ENCODE assay signal across 10 cellular contexts in genomic region chr7:94449151-94449725, GRCh38. TPM values are rescaled to one million over a fixed set of nuclear protein-coding genes. Genes with fewer than 3 reads are reported as not detected.
A peak's percentile ranks its signal among the peaks of the same experiment; 100 is the strongest.
DNase-seq lines count a peak whose midpoint lies in the region; ATAC-seq and TF ChIP-seq lines count a peak whose summit lies in the region.
"Had no signal": no experiment of that assay in that cellular context is flagged by ENCODE, and none has a peak within 500 bp of the region (broad histone marks: within the 10 kb centered on the region; RNA-seq: fewer than 3 reads in every experiment).

No MANE protein-coding gene starts in this region.

- no peak overlapping the region for H3K4me3 Mint-ChIP-seq in brain
- H3K4me3 Mint-ChIP-seq: central memory CD8-positive, alpha-beta T cell; stimulated activated naive CD8-positive, alpha-beta T cell treated with anti-CD3 and anti-CD28 coated beads, Interleukin-15, Interleukin-2, amounts not matched to agents 100 ng/mL and 50 ng/mL, for 24 hours had no signal

- H3K4me1 Mint-ChIP-seq in brain: peaks cover 43% of the 10 kb centered on the region
- H3K4me1 Mint-ChIP-seq: central memory CD8-positive, alpha-beta T cell had no signal

- intact Hi-C loops in left colon (cut with DNase I, micrococcal nuclease): loop anchor here in 1 of 2 donors (10.0 kb wide), 2 partner anchors 796 to 1036 kb away; partner anchors contain the start of gene ASB4

- H3K36me3 Mint-ChIP-seq in brain: no peaks in the 10 kb centered on the region

- H3K4me3 ChIP-seq in GM12875 (ENCODE audit: low read depth, low read length): no peak overlapping the region

- H3K27ac Mint-ChIP-seq in brain: peak overlapping the region in 3 of 5 experiments; percentile 51 to 59 (median 53)
- H3K27ac Mint-ChIP-seq: stimulated activated naive CD8-positive, alpha-beta T cell treated with anti-CD3 and anti-CD28 coated beads, Interleukin-15, Interleukin-2, amounts not matched to agents 100 ng/mL and 50 ng/mL, for 24 hours had no signal

- H3K9me3 Mint-ChIP-seq in brain: peaks cover 0 to 13% (median 3%) of the 10 kb centered on the region in 5 experiments
- H3K9me3 Mint-ChIP-seq: central memory CD8-positive, alpha-beta T cell; stimulated activated naive CD8-positive, alpha-beta T cell treated with anti-CD3 and anti-CD28 coated beads, Interleukin-15, Interleukin-2, amounts not matched to agents 100 ng/mL and 50 ng/mL, for 24 hours had no signal

- ATAC-seq in HG02981 (IDR thresholded peaks at IDR 0.05; ENCODE audit: unreplicated experiment): peak; percentile 69
- ATAC-seq in left colon: peak; percentile 69
- ATAC-seq in HG03571 (IDR thresholded peaks at IDR 0.05; ENCODE audit: unreplicated experiment): no peak

- no peak overlapping the region for H3K27ac ChIP-seq in 22Rv1

- DNase-seq in NCI-H345 (lab: John Stamatoyannopoulos, UW) (peak; percentile 20), left colon (no peak), T1000 (lab: John Stamatoyannopoulos, UW) (no peak)

- TF ChIP-seq CTCF in 22Rv1 (IDR thresholded peaks at IDR 0.05) (peak; percentile 96), GM12875 (IDR thresholded peaks at IDR 0.05; ENCODE audit: borderline replicate concordance, insufficient read depth, low read depth, low read length) (peak; percentile 20; the same call in 1 of the 2 replicates), brain (conservative IDR thresholded peaks at IDR 0.05) (peak; percentile 60 to 65)

- H3K27me3 Mint-ChIP-seq in brain: no peaks in the 10 kb centered on the region

RNA-seq across cellular contexts. Expression of gene COL1A2, which starts 54.5 kb away (rescaled TPM):
- 36.7 TPM for polyA plus RNA-seq in brain (ENCODE audit: insufficient read depth, low read depth, low replicate concordance)
- total RNA-seq in left colon: 100 to 1,000 TPM in 1 of 2 donors, 10 to 100 TPM in 1; 28.1 to 103 TPM

Comparison
In these comparisons a context has a peak if more than half of its experiments do, and no peak if none do; other contexts are left out.
1. CTCF ChIP-seq: peak in every context shown above with its lines; median percentile 96 in 22Rv1; 62 in brain; 20 in GM12875.